Comparison of ENCODE assay signal across 2 cellular contexts in the genomic region with DNA sequence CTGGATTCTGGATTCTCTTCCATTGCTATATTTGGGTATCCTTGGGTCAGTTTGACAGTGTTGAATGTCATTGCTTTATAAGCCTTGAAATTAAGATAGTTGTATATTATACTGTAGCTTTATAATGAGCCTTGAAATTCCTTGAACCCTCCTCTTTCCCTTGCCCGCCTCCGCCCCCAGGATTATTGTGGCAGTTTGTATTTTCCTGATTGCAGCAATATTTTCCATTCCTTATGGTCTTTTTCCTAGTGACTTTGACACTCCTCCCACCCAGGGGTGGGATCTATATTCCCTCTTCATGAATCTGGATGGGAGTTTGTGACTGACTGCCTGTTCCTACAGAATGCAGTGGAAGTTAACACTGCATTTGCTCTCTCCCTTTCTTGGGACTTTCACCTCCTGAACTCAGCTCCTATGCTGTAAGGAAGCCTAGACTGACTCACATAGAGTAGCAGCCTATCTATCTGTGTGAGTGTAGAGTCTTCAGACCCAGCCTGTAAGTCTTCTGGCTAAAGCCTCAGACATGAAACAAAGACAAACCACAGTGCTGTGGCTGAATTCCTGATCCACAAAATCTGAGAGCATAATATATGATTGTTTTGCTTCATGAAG.
TF ChIP-seq lines count a peak whose summit lies in the region.

No MANE protein-coding gene starts in this region.

TF ChIP-seq in HCT116, 20 proteins besides CTCF, POLR2A, EP300 and RAD21:
- TF ChIP-seq FOSL1 (IDR thresholded peaks at IDR 0.05; ENCODE audit: low read depth) (no peak), REST (IDR thresholded peaks at IDR 0.05; ENCODE audit: low read depth) (no peak), CBX3 (IDR thresholded peaks at IDR 0.05; ENCODE audit: low read depth) (no peak), EZH2 (IDR thresholded peaks at IDR 0.05) (no peak), JUND (IDR thresholded peaks at IDR 0.05) (no peak), EGR1 (IDR thresholded peaks at IDR 0.05; ENCODE audit: low read depth) (no peak), ZFX (IDR thresholded peaks at IDR 0.05) (no peak), POLR2AphosphoS5 (IDR thresholded peaks at IDR 0.05; ENCODE audit: low read depth, low read length) (no peak), MAX (IDR thresholded peaks at IDR 0.05) (no peak), YY1 (IDR thresholded peaks at IDR 0.05; ENCODE audit: extremely low read depth, insufficient replicate concordance, low read depth, low read length) (no peak), ELF1 (IDR thresholded peaks at IDR 0.05; ENCODE audit: borderline replicate concordance, low read depth) (no peak), EZH2phosphoT487 (IDR thresholded peaks at IDR 0.05; ENCODE audit: borderline replicate concordance) (no peak)
- TF ChIP-seq, protein P1, sequence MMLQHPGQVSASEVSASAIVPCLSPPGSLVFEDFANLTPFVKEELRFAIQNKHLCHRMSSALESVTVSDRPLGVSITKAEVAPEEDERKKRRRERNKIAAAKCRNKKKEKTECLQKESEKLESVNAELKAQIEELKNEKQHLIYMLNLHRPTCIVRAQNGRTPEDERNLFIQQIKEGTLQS (IDR thresholded peaks at IDR 0.05): no peak

TF ChIP-seq in SK-N-SH treated with all-trans-retinoic acid at 6 μM for 48 hours, 23 proteins besides CTCF, POLR2A, EP300 and RAD21:
- no peak for TF ChIP-seq SNAI2 (CRISPR knock-in tag; IDR thresholded peaks at IDR 0.05)
- no peak for TF ChIP-seq ZNF70 (CRISPR knock-in tag; IDR thresholded peaks at IDR 0.05)
- TF ChIP-seq ZNF8 (CRISPR knock-in tag; IDR thresholded peaks at IDR 0.05): no peak
- no peak for TF ChIP-seq BACH2 (CRISPR knock-in tag; IDR thresholded peaks at IDR 0.05; ENCODE audit: borderline replicate concordance)
- TF ChIP-seq CSRNP3 (CRISPR knock-in tag; IDR thresholded peaks at IDR 0.05): no peak
- TF ChIP-seq, protein P2, sequence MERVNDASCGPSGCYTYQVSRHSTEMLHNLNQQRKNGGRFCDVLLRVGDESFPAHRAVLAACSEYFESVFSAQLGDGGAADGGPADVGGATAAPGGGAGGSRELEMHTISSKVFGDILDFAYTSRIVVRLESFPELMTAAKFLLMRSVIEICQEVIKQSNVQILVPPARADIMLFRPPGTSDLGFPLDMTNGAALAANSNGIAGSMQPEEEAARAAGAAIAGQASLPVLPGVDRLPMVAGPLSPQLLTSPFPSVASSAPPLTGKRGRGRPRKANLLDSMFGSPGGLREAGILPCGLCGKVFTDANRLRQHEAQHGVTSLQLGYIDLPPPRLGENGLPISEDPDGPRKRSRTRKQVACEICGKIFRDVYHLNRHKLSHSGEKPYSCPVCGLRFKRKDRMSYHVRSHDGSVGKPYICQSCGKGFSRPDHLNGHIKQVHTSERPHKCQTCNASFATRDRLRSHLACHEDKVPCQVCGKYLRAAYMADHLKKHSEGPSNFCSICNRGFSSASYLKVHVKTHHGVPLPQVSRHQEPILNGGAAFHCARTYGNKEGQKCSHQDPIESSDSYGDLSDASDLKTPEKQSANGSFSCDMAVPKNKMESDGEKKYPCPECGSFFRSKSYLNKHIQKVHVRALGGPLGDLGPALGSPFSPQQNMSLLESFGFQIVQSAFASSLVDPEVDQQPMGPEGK (CRISPR knock-in tag; IDR thresholded peaks at IDR 0.05; ENCODE audit: borderline replicate concordance): no peak
- no peak for TF ChIP-seq CSDC2 (CRISPR knock-in tag; IDR thresholded peaks at IDR 0.05)
- no peak for TF ChIP-seq ZFP3 (CRISPR knock-in tag; IDR thresholded peaks at IDR 0.05)
- TF ChIP-seq TCF4 (CRISPR knock-in tag; IDR thresholded peaks at IDR 0.05; ENCODE audit: borderline replicate concordance): no peak
- TF ChIP-seq TSHZ2 (CRISPR knock-in tag; IDR thresholded peaks at IDR 0.05): no peak
- TF ChIP-seq PPARA (CRISPR knock-in tag; IDR thresholded peaks at IDR 0.05; ENCODE audit: borderline replicate concordance): no peak
